In genomic region chr5:139297439-139298133, GRCh38 we compare ENCODE assay signal across 3 cellular contexts.
TF ChIP-seq lines count a peak whose summit lies in the region.

No MANE protein-coding gene starts in this region.

TF ChIP-seq in SK-N-SH, 30 proteins besides CTCF, POLR2A, EP300 and RAD21:
- TF ChIP-seq NFIC (IDR thresholded peaks at IDR 0.05; ENCODE audit: borderline replicate concordance) (no peak), TAF1 (IDR thresholded peaks at IDR 0.05; ENCODE audit: borderline replicate concordance, low read depth, low read length) (no peak), PBX3 (IDR thresholded peaks at IDR 0.05) (no peak), MEF2A (IDR thresholded peaks at IDR 0.05; ENCODE audit: borderline replicate concordance, low read depth) (no peak), TEAD4 (IDR thresholded peaks at IDR 0.05; ENCODE audit: borderline replicate concordance, insufficient read depth) (no peak), REST (IDR thresholded peaks at IDR 0.05; ENCODE audit: low read depth, low read length) (no peak), MXI1 (IDR thresholded peaks at IDR 0.05; ENCODE audit: low read depth, low read length) (no peak), SIN3A (IDR thresholded peaks at IDR 0.05; ENCODE audit: borderline replicate concordance, low read depth, low read length) (no peak), NRF1 (IDR thresholded peaks at IDR 0.05; ENCODE audit: low read depth, low read length) (no peak), JUND (IDR thresholded peaks at IDR 0.05) (no peak)
- TF ChIP-seq, protein P1, sequence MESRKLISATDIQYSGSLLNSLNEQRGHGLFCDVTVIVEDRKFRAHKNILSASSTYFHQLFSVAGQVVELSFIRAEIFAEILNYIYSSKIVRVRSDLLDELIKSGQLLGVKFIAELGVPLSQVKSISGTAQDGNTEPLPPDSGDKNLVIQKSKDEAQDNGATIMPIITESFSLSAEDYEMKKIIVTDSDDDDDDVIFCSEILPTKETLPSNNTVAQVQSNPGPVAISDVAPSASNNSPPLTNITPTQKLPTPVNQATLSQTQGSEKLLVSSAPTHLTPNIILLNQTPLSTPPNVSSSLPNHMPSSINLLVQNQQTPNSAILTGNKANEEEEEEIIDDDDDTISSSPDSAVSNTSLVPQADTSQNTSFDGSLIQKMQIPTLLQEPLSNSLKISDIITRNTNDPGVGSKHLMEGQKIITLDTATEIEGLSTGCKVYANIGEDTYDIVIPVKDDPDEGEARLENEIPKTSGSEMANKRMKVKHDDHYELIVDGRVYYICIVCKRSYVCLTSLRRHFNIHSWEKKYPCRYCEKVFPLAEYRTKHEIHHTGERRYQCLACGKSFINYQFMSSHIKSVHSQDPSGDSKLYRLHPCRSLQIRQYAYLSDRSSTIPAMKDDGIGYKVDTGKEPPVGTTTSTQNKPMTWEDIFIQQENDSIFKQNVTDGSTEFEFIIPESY (IDR thresholded peaks at IDR 0.05; ENCODE audit: borderline replicate concordance, low read depth), result no peak

TF ChIP-seq in SK-N-SH treated with all-trans-retinoic acid at 6 μM for 48 hours, 23 proteins besides CTCF, POLR2A, EP300 and RAD21:
- no peak for TF ChIP-seq ZNF8 (CRISPR knock-in tag; IDR thresholded peaks at IDR 0.05)
- no peak for TF ChIP-seq GLIS3 (CRISPR knock-in tag; IDR thresholded peaks at IDR 0.05)

TF ChIP-seq in H1, 55 proteins besides CTCF, POLR2A, EP300 and RAD21:
- TF ChIP-seq PHF8 (conservative IDR thresholded peaks at IDR 0.05; ENCODE audit: low read depth, low read length) (no peak), MAFK (IDR thresholded peaks at IDR 0.05; ENCODE audit: low read depth, low read length) (no peak), TEAD4 (IDR thresholded peaks at IDR 0.05; ENCODE audit: low read depth, low read length) (no peak), GTF2F1 (IDR thresholded peaks at IDR 0.05; ENCODE audit: borderline replicate concordance, low read depth, low read length) (no peak), CHD1 (IDR thresholded peaks at IDR 0.05; ENCODE audit: low read depth, low read length) (no peak), JUN (IDR thresholded peaks at IDR 0.05; ENCODE audit: low read depth, low read length) (no peak), TAF1 (IDR thresholded peaks at IDR 0.05; ENCODE audit: low read depth, low read length) (no peak), ASH2L (IDR thresholded peaks at IDR 0.05; ENCODE audit: low read length) (no peak), EGR1 (IDR thresholded peaks at IDR 0.05; ENCODE audit: borderline replicate concordance, low read depth, low read length) (no peak), KDM4A (IDR thresholded peaks at IDR 0.05; ENCODE audit: low read depth, low read length, severe bottlenecking) (no peak), BACH1 (IDR thresholded peaks at IDR 0.05; ENCODE audit: low read length) (no peak), NANOG (IDR thresholded peaks at IDR 0.05; ENCODE audit: insufficient read depth, low read depth, low read length, poor library complexity, severe bottlenecking) (no peak)
- TF ChIP-seq, protein P2, sequence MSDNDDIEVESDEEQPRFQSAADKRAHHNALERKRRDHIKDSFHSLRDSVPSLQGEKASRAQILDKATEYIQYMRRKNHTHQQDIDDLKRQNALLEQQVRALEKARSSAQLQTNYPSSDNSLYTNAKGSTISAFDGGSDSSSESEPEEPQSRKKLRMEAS (IDR thresholded peaks at IDR 0.05), result no peak
